Comparison of ENCODE assay signal across 12 cellular contexts in genomic region chr4:1039493-1040343, GRCh38. TPM values are rescaled to one million over a fixed set of nuclear protein-coding genes. Genes with fewer than 3 reads are reported as not detected.
DNase-seq lines count a peak whose midpoint lies in the region; ATAC-seq, FAIRE-seq and TF ChIP-seq lines count a peak whose summit lies in the region.
"Had no signal": no experiment of that assay in that cellular context is flagged by ENCODE, and none has a peak within 500 bp of the region (broad histone marks: within the 10 kb centered on the region; RNA-seq: fewer than 3 reads in every experiment).

No MANE protein-coding gene starts in this region.

- POLR2A ChIA-PET in A549 (lab: Yijun Ruan, JAX), result no interaction called here

- TF ChIP-seq RAD21 in A549 (conservative IDR thresholded peaks at IDR 0.05 in 1 of 2, IDR thresholded peaks at IDR 0.05 in 1 of 2), result no peak

- CTCF ChIA-PET in A549 (lab: Yijun Ruan, JAX), result no interaction called here
- CTCF ChIA-PET in activated CD8-positive, alpha-beta memory T cell treated with anti-CD3 and anti-CD28 coated beads, Interleukin-2, amount 10 ng/mL, durations not matched to agents 7 days and 5 days (lab: Charles Lee), result no interaction called here
- CTCF ChIA-PET in activated naive CD4-positive, alpha-beta T cell treated with anti-CD3 and anti-CD28 coated beads, Interleukin-2, amount 10 ng/mL, durations not matched to agents 7 days and 5 days (lab: Charles Lee), result no interaction called here

- no peaks in the 10 kb centered on the region for H3K36me3 Mint-ChIP-seq in endodermal cell (ENCODE audit: low read depth)
- no peaks in the 10 kb centered on the region for H3K36me3 Mint-ChIP-seq in activated CD8-positive, alpha-beta memory T cell treated with anti-CD3 and anti-CD28 coated beads, Interleukin-2, amount 10 ng/mL, durations not matched to agents 7 days and 5 days
- no peaks in the 10 kb centered on the region for H3K36me3 Mint-ChIP-seq in activated naive CD4-positive, alpha-beta T cell treated with anti-CD3 and anti-CD28 coated beads, Interleukin-2, amount 10 ng/mL, durations not matched to agents 7 days and 5 days
- H3K36me3 Mint-ChIP-seq: CD14-positive monocyte had no signal

- no peaks in the 10 kb centered on the region for H3K4me1 Mint-ChIP-seq in endodermal cell
- no peaks in the 10 kb centered on the region for H3K4me1 Mint-ChIP-seq in activated CD8-positive, alpha-beta memory T cell treated with anti-CD3 and anti-CD28 coated beads, Interleukin-2, amount 10 ng/mL, durations not matched to agents 7 days and 5 days
- no peaks in the 10 kb centered on the region for H3K4me1 Mint-ChIP-seq in activated naive CD4-positive, alpha-beta T cell treated with anti-CD3 and anti-CD28 coated beads, Interleukin-2, amount 10 ng/mL, durations not matched to agents 7 days and 5 days

- H3K9me3 ChIP-seq in A549, result no peaks in the 10 kb centered on the region
- H3K9me3 ChIP-seq in endodermal cell (ENCODE audit: control insufficient read depth, low read length), result no peaks in the 10 kb centered on the region
- no peaks in the 10 kb centered on the region for H3K9me3 ChIP-seq in mucosa of stomach (ENCODE audit: control insufficient read depth, low read length)

- intact Hi-C loops in dorsolateral prefrontal cortex (cut with DNase I), result loop anchor here in 1 of 2 donors (10.0 kb wide), 1 partner anchor 155 kb away; no protein-coding TSS in a partner anchor

- H3K4me3 ChIP-seq in A549 (no peak overlapping the region), endodermal cell (ENCODE audit: low read length) (no peak overlapping the region), mucosa of stomach (ENCODE audit: low read length) (no peak overlapping the region), dorsolateral prefrontal cortex (no peak overlapping the region)

- H3K9me3 Mint-ChIP-seq in endodermal cell, result no peaks in the 10 kb centered on the region
- no peaks in the 10 kb centered on the region for H3K9me3 Mint-ChIP-seq in activated CD8-positive, alpha-beta memory T cell treated with anti-CD3 and anti-CD28 coated beads, Interleukin-2, amount 10 ng/mL, durations not matched to agents 7 days and 5 days (ENCODE audit: low read depth)
- H3K9me3 Mint-ChIP-seq in activated naive CD4-positive, alpha-beta T cell treated with anti-CD3 and anti-CD28 coated beads, Interleukin-2, amount 10 ng/mL, durations not matched to agents 7 days and 5 days, result peaks cover 3% of the 10 kb centered on the region
- H3K9me3 Mint-ChIP-seq: CD14-positive monocyte had no signal

- H3K36me3 ChIP-seq in endodermal cell (ENCODE audit: control insufficient read depth, insufficient read depth, low read length) (no peaks in the 10 kb centered on the region), mucosa of stomach (ENCODE audit: control insufficient read depth, insufficient read depth, low read length) (no peaks in the 10 kb centered on the region)

- H3K27me3 ChIP-seq in endodermal cell (ENCODE audit: control insufficient read depth, insufficient read depth, low read length, poor library complexity, severe bottlenecking) (peaks cover 17% of the 10 kb centered on the region), mucosa of stomach (ENCODE audit: control insufficient read depth, insufficient read depth, low read length) (peaks cover 35% of the 10 kb centered on the region), dorsolateral prefrontal cortex (peaks cover 0 to 13% (median 0%) of the 10 kb centered on the region in 45 donors)

- no peak overlapping the region for H3K4me3 Mint-ChIP-seq in endodermal cell
- H3K4me3 Mint-ChIP-seq in activated CD8-positive, alpha-beta memory T cell treated with anti-CD3 and anti-CD28 coated beads, Interleukin-2, amount 10 ng/mL, durations not matched to agents 7 days and 5 days, result no peak overlapping the region
- H3K4me3 Mint-ChIP-seq in activated naive CD4-positive, alpha-beta T cell treated with anti-CD3 and anti-CD28 coated beads, Interleukin-2, amount 10 ng/mL, durations not matched to agents 7 days and 5 days, result no peak overlapping the region
- H3K4me3 Mint-ChIP-seq: CD14-positive monocyte had no signal

- 0 out of 3 replicates have a peak overlapping the region, but pooled peaks have one; percentile 21 for H3K4me2 ChIP-seq in A549

- H3K27ac ChIP-seq in A549, result peak overlapping the region; percentile 22 to 73; a peak in 3 of 6 replicates
- no peak overlapping the region for H3K27ac ChIP-seq in endodermal cell (ENCODE audit: low read depth, low read length)
- H3K27ac ChIP-seq in dorsolateral prefrontal cortex, result peak overlapping the region in 2 of 59 donors; percentile 38 to 61

- no peak overlapping the region for H3K9ac ChIP-seq in endodermal cell (ENCODE audit: extremely low read depth, low read length, poor library complexity, severe bottlenecking)
- peak overlapping the region; percentile 56 for H3K9ac ChIP-seq in mucosa of stomach (ENCODE audit: low read length)

- no peak for TF ChIP-seq EP300 in A549 (IDR thresholded peaks at IDR 0.05)

- TF ChIP-seq POLR2A in A549 (IDR thresholded peaks at IDR 0.05; ENCODE audit: low read length), result no peak

- no peak for FAIRE-seq in A549 (lab: Jason Lieb, UNC)
- FAIRE-seq: GM12892 had no signal

- ATAC-seq in A549, result peak in 1 of 2 experiments; percentile 44; a peak in 3 of 6 replicates
- ATAC-seq in activated CD8-positive, alpha-beta memory T cell treated with anti-CD3 and anti-CD28 coated beads, Interleukin-2, amount 10 ng/mL, durations not matched to agents 7 days and 5 days, result no peak

- no peak for TF ChIP-seq CTCF in A549 (IDR thresholded peaks at IDR 0.05)
- no peak for TF ChIP-seq CTCF in endodermal cell (conservative IDR thresholded peaks at IDR 0.05)
- no peak for TF ChIP-seq CTCF in dorsolateral prefrontal cortex (IDR thresholded peaks at IDR 0.05 in 54 of 56, conservative IDR thresholded peaks at IDR 0.05 in 2 of 56; ENCODE audit: low read depth in 1 of 56, partially characterized antibody in 56 of 56)

- peak overlapping the region; percentile 55 for H3K27ac Mint-ChIP-seq in endodermal cell
- H3K27ac Mint-ChIP-seq in activated CD8-positive, alpha-beta memory T cell treated with anti-CD3 and anti-CD28 coated beads, Interleukin-2, amount 10 ng/mL, durations not matched to agents 7 days and 5 days, result no peak overlapping the region
- H3K27ac Mint-ChIP-seq in activated naive CD4-positive, alpha-beta T cell treated with anti-CD3 and anti-CD28 coated beads, Interleukin-2, amount 10 ng/mL, durations not matched to agents 7 days and 5 days, result no peak overlapping the region

- DNase-seq in A549 (ENCODE audit: low read depth in 1 of 2, low spot score in 1 of 2) (no peak), NCI-H2196 (lab: John Stamatoyannopoulos, UW; ENCODE audit: unreplicated experiment) (peak; percentile 41), endodermal cell (peak; percentile 87), dorsolateral prefrontal cortex (no peak), retina (no peak)
- no peak for DNase-seq in activated CD8-positive, alpha-beta memory T cell treated with anti-CD3 and anti-CD28 coated beads, Interleukin-2, amount 10 ng/mL, durations not matched to agents 7 days and 5 days
- DNase-seq in activated naive CD4-positive, alpha-beta T cell treated with anti-CD3 and anti-CD28 coated beads, Interleukin-2, amount 10 ng/mL, durations not matched to agents 7 days and 5 days, result no peak
- DNase-seq: NCI-H345, T-helper 9 cell had no signal

- 81% methylated on average over 5 of the region's 20 CpGs for WGBS in A549 (ENCODE audit: missing lambda C conversion rate)
- 83 to 86% methylated on average over 9 to 20 of the region's 20 CpGs for WGBS in endodermal cell (ENCODE audit: insufficient coverage in 1 of 2, insufficient read length in 1 of 2), 2 experiments

- peaks cover 50% of the 10 kb centered on the region for H3K4me1 ChIP-seq in A549
- H3K4me1 ChIP-seq in endodermal cell (ENCODE audit: control insufficient read depth, insufficient read depth, low read length), result no peaks in the 10 kb centered on the region
- H3K4me1 ChIP-seq in mucosa of stomach (ENCODE audit: control insufficient read depth, insufficient read depth, low read length), result peaks cover 65% of the 10 kb centered on the region

- H3K27me3 Mint-ChIP-seq in endodermal cell (ENCODE audit: insufficient read depth), result peaks cover 13% of the 10 kb centered on the region
- no peaks in the 10 kb centered on the region for H3K27me3 Mint-ChIP-seq in activated CD8-positive, alpha-beta memory T cell treated with anti-CD3 and anti-CD28 coated beads, Interleukin-2, amount 10 ng/mL, durations not matched to agents 7 days and 5 days
- peaks cover 14% of the 10 kb centered on the region for H3K27me3 Mint-ChIP-seq in activated naive CD4-positive, alpha-beta T cell treated with anti-CD3 and anti-CD28 coated beads, Interleukin-2, amount 10 ng/mL, durations not matched to agents 7 days and 5 days

RNA-seq across cellular contexts. Expression of gene FGFRL1, which starts 28.3 kb away (rescaled TPM):
- polyA plus RNA-seq in A549 (2011; rRNA removed) (4.7 and 8.3 TPM in 2 replicates), A549 (2017; fragmentation: RNase III; extraction: RNeasy Plus Mini Kit Qiagen cat#74134 plus additional on column Dnase treatment) (11.2 to 11.4 TPM (median 11.2 TPM) in 3 replicates)
- 26.5 and 32.6 TPM in 2 replicates for polyA plus RNA-seq in A549 (2012; cell fraction: cytosol; rRNA removed)
- 32.5 and 64.4 TPM in 2 replicates for polyA plus RNA-seq in A549 (2012; cell fraction: nucleus; rRNA removed)
- polyA minus RNA-seq in A549 (2011; rRNA and poly(A)+ RNA removed), result 40.2 and 49.5 TPM in 2 replicates
- total RNA-seq in endodermal cell (10 to 100 TPM; 51.0 to 93.3 TPM), dorsolateral prefrontal cortex (100 to 1,000 TPM in 1 of 120 experiments, 10 to 100 TPM in 119; 18.7 to 109 (median 38.4) TPM)
- polyA plus RNA-seq in endodermal cell (2013, experiment 1 of 2), result 33.2 TPM
- polyA plus RNA-seq in endodermal cell (2013, experiment 2 of 2), result 31.8 TPM
- total RNA-seq in activated CD8-positive, alpha-beta memory T cell treated with anti-CD3 and anti-CD28 coated beads, Interleukin-2, amount 10 ng/mL, durations not matched to agents 7 days and 5 days, result 1 to 10 TPM; 8.4 to 9.3 TPM

RNA-seq across cellular contexts. Expression of gene SLC26A1, which starts 46.5 kb away (rescaled TPM):
- polyA plus RNA-seq in A549 (2011; rRNA removed), result 0.09 and 0.23 TPM in 2 replicates
- 0.30 and 0.45 TPM in 2 replicates for polyA plus RNA-seq in A549 (2012; cell fraction: cytosol; rRNA removed)
- polyA plus RNA-seq in A549 (2012; cell fraction: nucleus; rRNA removed), result 1.3 and 1.7 TPM in 2 replicates
- polyA plus RNA-seq in A549 (2017; fragmentation: RNase III; extraction: RNeasy Plus Mini Kit Qiagen cat#74134 plus additional on column Dnase treatment), result 0.30 to 0.61 TPM (median 0.50 TPM) in 3 replicates
- 0.62 and 0.83 TPM in 2 replicates for polyA minus RNA-seq in A549 (2011; rRNA and poly(A)+ RNA removed)
- 1 to 10 TPM in 1 of 2 donors, under 1 TPM in 1; 0.55 to 1.0 TPM for total RNA-seq in endodermal cell
- 0.21 TPM for polyA plus RNA-seq in endodermal cell (2013, experiment 1 of 2)
- polyA plus RNA-seq in endodermal cell (2013, experiment 2 of 2), result 0.08 TPM
- total RNA-seq in dorsolateral prefrontal cortex, result 1 to 10 TPM in 104 of 120 experiments, under 1 TPM in 16; 0.53 to 4.6 (median 1.6) TPM
- total RNA-seq in activated CD8-positive, alpha-beta memory T cell treated with anti-CD3 and anti-CD28 coated beads, Interleukin-2, amount 10 ng/mL, durations not matched to agents 7 days and 5 days, result not detected

RNA-seq across cellular contexts. Expression of gene IDUA, which starts 52.9 kb away (rescaled TPM):
- polyA plus RNA-seq in A549 (2011; rRNA removed), result 3.1 and 4.2 TPM in 2 replicates
- 3.0 and 4.1 TPM in 2 replicates for polyA plus RNA-seq in A549 (2012; cell fraction: cytosol; rRNA removed)
- polyA plus RNA-seq in A549 (2012; cell fraction: nucleus; rRNA removed), result 65.6 and 96.4 TPM in 2 replicates
- polyA plus RNA-seq in A549 (2017; fragmentation: RNase III; extraction: RNeasy Plus Mini Kit Qiagen cat#74134 plus additional on column Dnase treatment), result 13.9 to 19.4 TPM (median 19.2 TPM) in 3 replicates
- polyA minus RNA-seq in A549 (2011; rRNA and poly(A)+ RNA removed), result 3.0 and 4.0 TPM in 2 replicates
- total RNA-seq in endodermal cell, result 10 to 100 TPM; 22.4 to 25.6 TPM
- 4.3 TPM for polyA plus RNA-seq in endodermal cell (2013, experiment 1 of 2)
- 3.6 TPM for polyA plus RNA-seq in endodermal cell (2013, experiment 2 of 2)
- 10 to 100 TPM; 25.5 to 80.1 (median 43.3) TPM for total RNA-seq in dorsolateral prefrontal cortex
- 10 to 100 TPM; 27.1 to 28.1 TPM for total RNA-seq in activated CD8-positive, alpha-beta memory T cell treated with anti-CD3 and anti-CD28 coated beads, Interleukin-2, amount 10 ng/mL, durations not matched to agents 7 days and 5 days

Comparison
In these comparisons a context has a peak if more than half of its experiments do, and no peak if none do; other contexts are left out.
1. DNase-seq: peak in NCI-H2196 (single experiment) and endodermal cell (single experiment); none in A549 (0 of 2), dorsolateral prefrontal cortex (0 of 10), activated CD8-positive, alpha-beta memory T cell treated with anti-CD3 and anti-CD28 coated beads, Interleukin-2, amount 10 ng/mL, durations not matched to agents 7 days and 5 days (single experiment), retina (single experiment) and activated naive CD4-positive, alpha-beta T cell treated with anti-CD3 and anti-CD28 coated beads, Interleukin-2, amount 10 ng/mL, durations not matched to agents 7 days and 5 days (single experiment).